ENCODE assay signal across 17 cellular contexts in genomic region chrX:147228153-147228552, GRCh38.
DNase-seq lines count a peak whose midpoint lies in the region; ATAC-seq, FAIRE-seq and TF ChIP-seq lines count a peak whose summit lies in the region.
"Had no signal": no experiment of that assay in that cellular context is flagged by ENCODE, and none has a peak within 500 bp of the region (broad histone marks: within the 10 kb centered on the region; RNA-seq: fewer than 3 reads in every experiment).

No MANE protein-coding gene starts in this region.

- TF ChIP-seq EP300 in A549 (IDR thresholded peaks at IDR 0.05) = no peak

- DNase-seq in A549 (ENCODE audit: low read depth in 1 of 2, low spot score in 1 of 2) (no peak), osteoblast (ENCODE audit: insufficient read length, low spot score, missing footprints) (peak; percentile 35), kidney (no peak), RKO (ENCODE audit: low spot score) (no peak)
- no peak for DNase-seq in central memory CD4-positive, alpha-beta T cell
- DNase-seq: CD4-positive, alpha-beta memory T cell; DMS153; DMS79; GDM1; H9 had no signal

- no peak overlapping the region for H3K27ac ChIP-seq in A549
- no peak overlapping the region for H3K27ac ChIP-seq in OCI-LY3 (ENCODE audit: low read length)
- H3K27ac ChIP-seq in osteoblast (ENCODE audit: low read depth, low read length) = no peak overlapping the region
- no peak overlapping the region for H3K27ac ChIP-seq in kidney (ENCODE audit: low read depth in 2 of 2, low read length in 2 of 2)
- H3K27ac ChIP-seq: 22Rv1, BLaER1 had no signal

- H3K9me3 ChIP-seq in A549 (no peaks in the 10 kb centered on the region), OCI-LY3 (ENCODE audit: insufficient read depth, low read length) (no peaks in the 10 kb centered on the region), osteoblast (ENCODE audit: low read depth, low read length) (peaks cover 4% of the 10 kb centered on the region), kidney (ENCODE audit: control insufficient read depth in 1 of 2, low read length in 2 of 2) (no peaks in the 10 kb centered on the region)
- H3K9me3 ChIP-seq: BLaER1 had no signal

- CTCF ChIA-PET in A549 (lab: Yijun Ruan, JAX) = no interaction called here

- ATAC-seq in A549 (no peak), HG03432 (IDR thresholded peaks at IDR 0.05; ENCODE audit: unreplicated experiment) (peak; percentile 45)

- intact Hi-C loops in kidney (cut with DNase I) = no loop called here

- H3K4me2 ChIP-seq in A549 = no peak overlapping the region
- H3K4me2 ChIP-seq in OCI-LY3 (ENCODE audit: low read length) = peak overlapping the region; percentile 28
- H3K4me2 ChIP-seq in osteoblast (ENCODE audit: insufficient read depth, low read length) = no peak overlapping the region
- H3K4me2 ChIP-seq: BLaER1 had no signal

- no peak overlapping the region for H3K4me3 ChIP-seq in A549
- no peak overlapping the region for H3K4me3 ChIP-seq in OCI-LY3 (ENCODE audit: low read length)
- H3K4me3 ChIP-seq in osteoblast (ENCODE audit: insufficient read depth, low read length) = no peak overlapping the region
- H3K4me3 ChIP-seq in kidney (ENCODE audit: low read length in 2 of 2) = no peak overlapping the region
- H3K4me3 ChIP-seq: BLaER1 had no signal

- peak; percentile 99 for FAIRE-seq in A549 (lab: Jason Lieb, UNC)
- FAIRE-seq in kidney (lab: Jason Lieb, UNC) = no peak
- FAIRE-seq: GM12892, GM18507, H1 had no signal

- H3K4me1 ChIP-seq in A549 (no peaks in the 10 kb centered on the region), OCI-LY3 (ENCODE audit: low read length) (no peaks in the 10 kb centered on the region), osteoblast (ENCODE audit: insufficient read depth, low read length) (no peaks in the 10 kb centered on the region), kidney (ENCODE audit: control insufficient read depth in 1 of 2, insufficient read depth in 1 of 2, low read depth in 1 of 2, low read length in 2 of 2) (no peaks in the 10 kb centered on the region)
- H3K4me1 ChIP-seq: BLaER1 had no signal

- H2AFZ ChIP-seq in OCI-LY3 (ENCODE audit: low read depth, low read length) (peak overlapping the region; percentile 30; the same call in 1 of the 2 replicates), osteoblast (ENCODE audit: low read length) (no peak overlapping the region)

- TF ChIP-seq CTCF in A549 (IDR thresholded peaks at IDR 0.05) (no peak), OCI-LY3 (IDR thresholded peaks at IDR 0.05; ENCODE audit: low read depth, low read length) (no peak), osteoblast (IDR thresholded peaks at IDR 0.05; ENCODE audit: extremely low read depth, low read depth, low read length) (no peak), kidney (IDR thresholded peaks at IDR 0.05; ENCODE audit: borderline replicate concordance, extremely low read depth, insufficient read depth) (no peak)

- no peaks in the 10 kb centered on the region for H3K79me2 ChIP-seq in OCI-LY3 (ENCODE audit: low read length)
- no peaks in the 10 kb centered on the region for H3K79me2 ChIP-seq in osteoblast (ENCODE audit: insufficient read depth, low read length)

- H3K9ac ChIP-seq in OCI-LY3 (ENCODE audit: low read length) = no peak overlapping the region
- H3K9ac ChIP-seq in kidney (ENCODE audit: low read length in 2 of 2) = no peak overlapping the region
- H3K9ac ChIP-seq: BLaER1 had no signal

- no peaks in the 10 kb centered on the region for H3K36me3 ChIP-seq in OCI-LY3 (replicated peaks; ENCODE audit: low read depth, low read length)
- H3K36me3 ChIP-seq in osteoblast (ENCODE audit: insufficient read depth, low read length) = no peaks in the 10 kb centered on the region
- H3K36me3 ChIP-seq in kidney (ENCODE audit: control insufficient read depth in 1 of 2, insufficient read depth in 2 of 2, low read length in 2 of 2) = no peaks in the 10 kb centered on the region
- H3K36me3 ChIP-seq: BLaER1 had no signal

- no peaks in the 10 kb centered on the region for H3K27me3 ChIP-seq in OCI-LY3 (ENCODE audit: low read depth, low read length)
- H3K27me3 ChIP-seq in osteoblast (ENCODE audit: insufficient read depth, low read length) = no peaks in the 10 kb centered on the region

- TF ChIP-seq RAD21 in A549 (conservative IDR thresholded peaks at IDR 0.05 in 1 of 2, IDR thresholded peaks at IDR 0.05 in 1 of 2) = no peak

- WGBS in A549 (ENCODE audit: missing lambda C conversion rate) = 8% methylated on average over 3 of the region's 3 CpGs

- POLR2A ChIA-PET in A549 (lab: Yijun Ruan, JAX) = no interaction called here

- no peak for TF ChIP-seq POLR2A in A549 (IDR thresholded peaks at IDR 0.05; ENCODE audit: low read length)

- H4K20me1 ChIP-seq in OCI-LY3 (ENCODE audit: insufficient read depth, low read length) = no peaks in the 10 kb centered on the region
- H4K20me1 ChIP-seq in osteoblast (ENCODE audit: insufficient read depth, low read length) = no peaks in the 10 kb centered on the region
- H4K20me1 ChIP-seq: BLaER1 had no signal

TF ChIP-seq in A549, 52 proteins besides CTCF, POLR2A, EP300 and RAD21:
- no peak for TF ChIP-seq CHD2 (IDR thresholded peaks at IDR 0.05; ENCODE audit: low read length, partially characterized antibody)
- TF ChIP-seq CBX8 (IDR thresholded peaks at IDR 0.05) = no peak
- TF ChIP-seq USF2 (IDR thresholded peaks at IDR 0.05) = no peak
- no peak for TF ChIP-seq ESRRA (IDR thresholded peaks at IDR 0.05; ENCODE audit: borderline replicate concordance, low read length)
TF ChIP-seq in A549: peak in this region for 0.
